ENCODE assay signal across 7 cellular contexts in the genomic region with DNA sequence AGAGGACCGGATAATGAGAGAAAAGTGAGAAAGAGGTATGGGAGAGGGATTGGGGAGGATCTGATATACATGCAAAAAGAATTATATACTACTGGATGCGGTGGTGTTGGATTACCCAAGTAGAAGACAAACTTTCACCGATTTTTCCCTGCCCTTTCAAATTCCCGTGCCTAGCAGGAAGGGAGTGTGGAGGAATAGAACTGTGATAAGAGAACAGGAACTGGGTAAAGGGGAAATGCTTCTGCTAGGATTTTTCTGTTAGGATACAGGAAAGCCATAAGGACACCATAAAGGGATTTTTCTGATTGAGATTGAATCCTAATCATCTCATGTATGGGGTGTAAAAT. TPM values are rescaled to one million over a fixed set of nuclear protein-coding genes. Genes with fewer than 3 reads are reported as not detected.
DNase-seq lines count a peak whose midpoint lies in the region; ATAC-seq and TF ChIP-seq lines count a peak whose summit lies in the region.

No MANE protein-coding gene starts in this region.

- H3K4me3 ChIP-seq in GM12864 (ENCODE audit: low read depth, low read length) (peak overlapping the region; percentile 83), hepatocyte (peak overlapping the region; percentile 82), skin epidermis (peak overlapping the region; percentile 50 to 98 (median 90))

- H4K20me1 ChIP-seq in hepatocyte (ENCODE audit: insufficient read depth, poor library complexity, severe bottlenecking), result no peaks in the 10 kb centered on the region

- H3K4me3 Mint-ChIP-seq in activated naive CD8-positive, alpha-beta T cell, result peak overlapping the region; percentile 100

- H3K27ac ChIP-seq in hepatocyte (peak overlapping the region; percentile 99), skin epidermis (peak overlapping the region; percentile 83 to 98 (median 95))

- H3K4me1 Mint-ChIP-seq in activated naive CD8-positive, alpha-beta T cell (ENCODE audit: low read depth), result peaks cover 40% of the 10 kb centered on the region

- H2AFZ ChIP-seq in hepatocyte, result peak overlapping the region; percentile 79

- no peaks in the 10 kb centered on the region for H3K36me3 ChIP-seq in hepatocyte (replicated peaks; ENCODE audit: insufficient read depth, low read depth)

- H3K27me3 Mint-ChIP-seq in activated naive CD8-positive, alpha-beta T cell, result no peaks in the 10 kb centered on the region

- H3K9me3 ChIP-seq in hepatocyte (ENCODE audit: low read depth), result no peaks in the 10 kb centered on the region

- ATAC-seq in HG03520 (IDR thresholded peaks at IDR 0.05; ENCODE audit: unreplicated experiment) (peak; percentile 4), HG03097 (IDR thresholded peaks at IDR 0.05; ENCODE audit: low FRiP score, unreplicated experiment) (no peak)

- no peaks in the 10 kb centered on the region for H3K27me3 ChIP-seq in hepatocyte

- TF ChIP-seq CTCF in GM12864 (IDR thresholded peaks at IDR 0.05; ENCODE audit: low read depth, low read length, missing control alignments), result no peak
- no peak for TF ChIP-seq CTCF in hepatocyte (IDR thresholded peaks at IDR 0.05; ENCODE audit: poor library complexity)

- WGBS in hepatocyte (ENCODE audit: low lambda C conversion rate, missing lambda C conversion rate), result 0% methylated on average over 4 of the region's 4 CpGs

- H3K4me2 ChIP-seq in hepatocyte, result peak overlapping the region; percentile 74

- no peaks in the 10 kb centered on the region for H3K9me2 ChIP-seq in hepatocyte (replicated peaks; ENCODE audit: insufficient read depth)

- peaks cover 3% of the 10 kb centered on the region for H3K4me1 ChIP-seq in hepatocyte (ENCODE audit: insufficient read depth)

- H3K36me3 Mint-ChIP-seq in activated naive CD8-positive, alpha-beta T cell, result peaks cover 5% of the 10 kb centered on the region

- DNase-seq in GM12864 (ENCODE audit: low read depth), result no peak
- peak; percentile 54 for DNase-seq in hepatocyte (ENCODE audit: low spot score)
- no peak for DNase-seq in SHP77 treated with DMSO at 0.1 percent for 48 hours (lab: John Stamatoyannopoulos, UW)

- H3K9me3 Mint-ChIP-seq in activated naive CD8-positive, alpha-beta T cell (ENCODE audit: low read depth), result no peaks in the 10 kb centered on the region

- peak overlapping the region; percentile 100 for H3K27ac Mint-ChIP-seq in activated naive CD8-positive, alpha-beta T cell

- peaks cover 45% of the 10 kb centered on the region for H3K79me2 ChIP-seq in hepatocyte

RNA-seq across cellular contexts. Expression of a gene that starts 0.5 kb away (rescaled TPM):
- total RNA-seq in hepatocyte, result 26.4 and 36.6 TPM in 2 replicates
- 20.6 and 22.9 TPM in 2 replicates for polyA plus RNA-seq in hepatocyte
